21 cellular contexts compared by ENCODE assay signal in the genomic region with DNA sequence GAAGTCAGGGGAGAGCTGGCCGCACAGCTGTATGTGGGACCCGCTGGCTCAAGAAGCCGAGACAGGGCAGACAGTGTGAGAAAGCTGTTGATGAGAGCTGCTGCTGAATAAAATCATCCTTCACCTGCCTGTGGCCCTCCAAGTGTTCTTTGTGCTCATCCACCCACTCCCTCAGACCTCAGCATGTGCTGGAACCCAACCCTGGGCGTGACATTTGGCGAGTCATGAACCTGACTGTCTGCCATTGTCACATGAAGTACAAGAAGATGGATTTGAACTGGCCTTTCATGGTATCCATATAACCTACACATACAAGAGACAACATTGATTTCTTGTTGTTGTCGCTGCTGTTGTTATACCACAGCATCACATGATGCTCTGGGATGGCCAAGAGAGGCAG.
DNase-seq lines count a peak whose midpoint lies in the region; ATAC-seq, FAIRE-seq and TF ChIP-seq lines count a peak whose summit lies in the region.
"Had no signal": no experiment of that assay in that cellular context is flagged by ENCODE, and none has a peak within 500 bp of the region (broad histone marks: within the 10 kb centered on the region; RNA-seq: fewer than 3 reads in every experiment).

No MANE protein-coding gene starts in this region.

- no peaks in the 10 kb centered on the region for H3K9me3 Mint-ChIP-seq in endodermal cell

- peaks cover 8% of the 10 kb centered on the region for H3K4me1 Mint-ChIP-seq in endodermal cell
- H3K4me1 Mint-ChIP-seq: CD4-positive, alpha-beta memory T cell; IgD-negative memory B cell had no signal

- ATAC-seq in HG03457 (IDR thresholded peaks at IDR 0.05; ENCODE audit: unreplicated experiment) (no peak), HG03520 (IDR thresholded peaks at IDR 0.05; ENCODE audit: unreplicated experiment) (no peak)
- ATAC-seq: A549 had no signal

- in situ Hi-C loops in brain microvascular endothelial cell (cut with HindIII; ENCODE audit: low pct_ligation_motif_present, low sequenced_read_pairs): no loop called here

- H3K4me1 ChIP-seq in kidney (ENCODE audit: control insufficient read depth in 1 of 2, insufficient read depth in 1 of 2, low read depth in 1 of 2, low read length in 2 of 2): no peaks in the 10 kb centered on the region
- H3K4me1 ChIP-seq in endodermal cell (ENCODE audit: control insufficient read depth, insufficient read depth, low read length): peaks cover 11% of the 10 kb centered on the region
- H3K4me1 ChIP-seq: A549, HAP-1 had no signal

- no peaks in the 10 kb centered on the region for H3K36me3 ChIP-seq in brain microvascular endothelial cell (replicated peaks)
- no peaks in the 10 kb centered on the region for H3K36me3 ChIP-seq in kidney (ENCODE audit: control insufficient read depth in 1 of 2, insufficient read depth in 2 of 2, low read length in 2 of 2)
- no peaks in the 10 kb centered on the region for H3K36me3 ChIP-seq in endodermal cell (ENCODE audit: control insufficient read depth, insufficient read depth, low read length)
- H3K36me3 ChIP-seq: HAP-1 had no signal

- H3K9me3 ChIP-seq in kidney (ENCODE audit: control insufficient read depth in 1 of 2, low read length in 2 of 2) (no peaks in the 10 kb centered on the region), endodermal cell (ENCODE audit: control insufficient read depth, low read length) (no peaks in the 10 kb centered on the region)
- H3K9me3 ChIP-seq: A549, HAP-1 had no signal

- TF ChIP-seq CTCF in brain microvascular endothelial cell (IDR thresholded peaks at IDR 0.05; ENCODE audit: low read depth, low read length, missing control alignments) (no peak), kidney (IDR thresholded peaks at IDR 0.05; ENCODE audit: borderline replicate concordance, extremely low read depth, insufficient read depth) (no peak), endodermal cell (conservative IDR thresholded peaks at IDR 0.05) (no peak)

- no peak overlapping the region for H3K4me3 ChIP-seq in brain microvascular endothelial cell (ENCODE audit: low read depth, low read length)
- H3K4me3 ChIP-seq in kidney (ENCODE audit: low read length in 2 of 2): no peak overlapping the region
- no peak overlapping the region for H3K4me3 ChIP-seq in endodermal cell (ENCODE audit: low read length)
- H3K4me3 ChIP-seq: A549, GM23248, HAP-1 had no signal

- intact Hi-C loops in kidney (cut with DNase I): no loop called here

- H3K27me3 Mint-ChIP-seq in endodermal cell (ENCODE audit: insufficient read depth): no peaks in the 10 kb centered on the region
- H3K27me3 Mint-ChIP-seq: CD4-positive, alpha-beta memory T cell; IgD-negative memory B cell had no signal

- H3K27ac ChIP-seq in brain microvascular endothelial cell (peak overlapping the region; percentile 53), kidney (ENCODE audit: low read depth in 2 of 2, low read length in 2 of 2) (no peak overlapping the region), endodermal cell (ENCODE audit: low read depth, low read length) (no peak overlapping the region)
- H3K27ac ChIP-seq: 22Rv1, A549, C4-2B, GM23248 had no signal

- DNase-seq in NCI-H748 (lab: John Stamatoyannopoulos, UW; ENCODE audit: unreplicated experiment) (peak; percentile 68), NCI-H748 treated with DMSO at 0.1 percent for 48 hours (lab: John Stamatoyannopoulos, UW) (no peak), brain microvascular endothelial cell (no peak), kidney (peak; percentile 37), endodermal cell (no peak)
- DNase-seq: AML-193; CD4-positive, alpha-beta memory T cell; DMS153; DMS79; GDM1 had no signal

- no peak overlapping the region for H3K27ac Mint-ChIP-seq in endodermal cell
- H3K27ac Mint-ChIP-seq: CD4-positive, alpha-beta memory T cell; IgD-negative memory B cell had no signal

- H3K9ac ChIP-seq in kidney (ENCODE audit: low read length in 2 of 2): no peak overlapping the region
- H3K9ac ChIP-seq in endodermal cell (ENCODE audit: extremely low read depth, low read length, poor library complexity, severe bottlenecking): no peak overlapping the region
- H3K9ac ChIP-seq: GM23248 had no signal

- FAIRE-seq in kidney (lab: Jason Lieb, UNC): no peak
- FAIRE-seq: A549, GM12892, GM18507, HTR-8/SVneo had no signal

- H3K27me3 ChIP-seq in brain microvascular endothelial cell (replicated peaks): no peaks in the 10 kb centered on the region
- H3K27me3 ChIP-seq in endodermal cell (ENCODE audit: control insufficient read depth, insufficient read depth, low read length, poor library complexity, severe bottlenecking): no peaks in the 10 kb centered on the region

- H3K36me3 Mint-ChIP-seq in endodermal cell (ENCODE audit: low read depth): no peaks in the 10 kb centered on the region
- H3K36me3 Mint-ChIP-seq: CD4-positive, alpha-beta memory T cell; IgD-negative memory B cell had no signal

- WGBS in endodermal cell (ENCODE audit: insufficient coverage in 1 of 2, insufficient read length in 1 of 2), 2 experiments: 88 to 93% methylated on average over 3 to 6 of the region's 6 CpGs

- no peak overlapping the region for H3K4me3 Mint-ChIP-seq in endodermal cell
- H3K4me3 Mint-ChIP-seq: CD4-positive, alpha-beta memory T cell had no signal

Comparison
In these comparisons a context has a peak if more than half of its experiments do, and no peak if none do; other contexts are left out.
1. DNase-seq: peak in NCI-H748 (single experiment) and kidney (single experiment); none in NCI-H748 treated with DMSO at 0.1 percent for 48 hours (single experiment), brain microvascular endothelial cell (single experiment) and endodermal cell (single experiment).